ENCODE assay signal across 8 cellular contexts in the genomic region with DNA sequence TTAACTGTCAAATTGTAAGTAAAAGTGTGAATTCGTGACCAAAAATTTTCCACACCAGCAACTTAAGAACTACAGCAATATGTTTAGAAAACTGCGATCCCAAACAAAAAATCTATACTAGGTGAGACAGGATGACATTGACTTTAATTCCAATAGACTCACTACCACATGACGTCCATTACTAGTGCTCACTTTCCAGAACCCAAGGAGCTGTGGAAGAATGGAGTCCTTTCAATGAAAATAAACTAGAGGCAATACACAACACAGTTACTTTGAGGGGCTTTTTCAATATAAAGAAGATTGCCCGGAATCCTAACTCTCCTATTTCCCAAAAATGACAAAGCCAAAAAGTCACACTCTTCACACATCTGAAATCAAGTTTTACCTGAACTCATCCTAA. TPM values are rescaled to one million over a fixed set of nuclear protein-coding genes. Genes with fewer than 3 reads are reported as not detected.
DNase-seq lines count a peak whose midpoint lies in the region; ATAC-seq and TF ChIP-seq lines count a peak whose summit lies in the region.

No MANE protein-coding gene starts in this region.

- intact Hi-C loops in colonic mucosa (cut with DNase I): loop anchor here (5.0 to 10.0 kb wide), 2 partner anchors 73 to 186 kb away; no protein-coding TSS in a partner anchor

- H3K27me3 ChIP-seq in HUES48 (ENCODE audit: control insufficient read depth, insufficient read depth, low read length) (peaks cover 54% of the 10 kb centered on the region), colonic mucosa (no peaks in the 10 kb centered on the region), Karpas-422 (ENCODE audit: low read length) (no peaks in the 10 kb centered on the region)

- H3K4me1 ChIP-seq in HUES48 (ENCODE audit: control insufficient read depth, insufficient read depth, low read length): no peaks in the 10 kb centered on the region
- H3K4me1 ChIP-seq in colonic mucosa: no peaks in the 10 kb centered on the region
- peaks cover 7% of the 10 kb centered on the region for H3K4me1 ChIP-seq in Karpas-422 (ENCODE audit: low read length)

- no peak for TF ChIP-seq CTCF in 22Rv1 (IDR thresholded peaks at IDR 0.05)
- TF ChIP-seq CTCF in colonic mucosa (IDR thresholded peaks at IDR 0.05): no peak

- POLR2A ChIA-PET in naive thymus-derived CD8-positive, alpha-beta T cell (lab: Charles Lee): interaction anchor here (1.3 kb wide), 1 partner anchor 1530 kb away, joined by 4 read pairs; no protein-coding TSS in a partner anchor

- no peaks in the 10 kb centered on the region for H3K79me2 ChIP-seq in Karpas-422 (ENCODE audit: low read length)

- H3K27me3 Mint-ChIP-seq in naive thymus-derived CD8-positive, alpha-beta T cell: peaks cover 29 to 57% (median 46%) of the 10 kb centered on the region in 5 donors

- ATAC-seq in naive thymus-derived CD8-positive, alpha-beta T cell: no peak
- no peak for ATAC-seq in HG02885 (IDR thresholded peaks at IDR 0.05; ENCODE audit: poor library complexity, unreplicated experiment)
- no peak for ATAC-seq in GM18520 (IDR thresholded peaks at IDR 0.05; ENCODE audit: unreplicated experiment)

- H3K9me3 Mint-ChIP-seq in naive thymus-derived CD8-positive, alpha-beta T cell: no peaks in the 10 kb centered on the region

- peak overlapping the region in 1 of 10 donors; percentile 65 for H3K27ac Mint-ChIP-seq in naive thymus-derived CD8-positive, alpha-beta T cell

- H3K36me3 Mint-ChIP-seq in naive thymus-derived CD8-positive, alpha-beta T cell: no peaks in the 10 kb centered on the region

- H3K36me3 ChIP-seq in HUES48 (ENCODE audit: control insufficient read depth, insufficient read depth, low read length) (no peaks in the 10 kb centered on the region), colonic mucosa (no peaks in the 10 kb centered on the region), Karpas-422 (ENCODE audit: insufficient read depth, low read length) (no peaks in the 10 kb centered on the region)

- no peaks in the 10 kb centered on the region for H3K9me2 ChIP-seq in Karpas-422 (replicated peaks; ENCODE audit: insufficient read depth, low read length)

- H3K4me3 ChIP-seq in HUES48 (ENCODE audit: low read depth, low read length) (peak overlapping the region; percentile 70), colonic mucosa (peak overlapping the region; percentile 60), Karpas-422 (ENCODE audit: low read length) (no peak overlapping the region)

- DNase-seq in colonic mucosa (no peak), Karpas-422 (no peak), AG20443 (ENCODE audit: low spot score) (no peak)
- DNase-seq in naive thymus-derived CD8-positive, alpha-beta T cell: peak in 1 of 10 donors; percentile 1

- H3K4me2 ChIP-seq in Karpas-422 (ENCODE audit: low read depth, low read length, poor library complexity, severe bottlenecking): no peak overlapping the region

- H4K20me1 ChIP-seq in Karpas-422 (ENCODE audit: insufficient read depth, low read depth, low read length): no peaks in the 10 kb centered on the region

- H3K9ac ChIP-seq in HUES48 (ENCODE audit: low read depth, low read length) (no peak overlapping the region), colonic mucosa (ENCODE audit: low read depth in 2 of 2, low read length in 2 of 2) (peak overlapping the region; percentile 78 to 79), Karpas-422 (ENCODE audit: low read length) (no peak overlapping the region)

- H3K4me1 Mint-ChIP-seq in naive thymus-derived CD8-positive, alpha-beta T cell: peaks cover 10 to 18% (median 13%) of the 10 kb centered on the region in 4 donors

- peak overlapping the region; percentile 91 to 99 (median 96) for H3K4me3 Mint-ChIP-seq in naive thymus-derived CD8-positive, alpha-beta T cell

- no peak overlapping the region for H2AFZ ChIP-seq in Karpas-422 (ENCODE audit: low read length)

- H3K27ac ChIP-seq in 22Rv1 (peak overlapping the region; percentile 92), HUES48 (ENCODE audit: low read depth, low read length) (no peak overlapping the region), colonic mucosa (peak overlapping the region; percentile 88), Karpas-422 (ENCODE audit: low read length) (no peak overlapping the region)

- H3K9me3 ChIP-seq in HUES48 (ENCODE audit: control insufficient read depth, insufficient read depth, low read length) (no peaks in the 10 kb centered on the region), colonic mucosa (no peaks in the 10 kb centered on the region), Karpas-422 (ENCODE audit: low read length) (no peaks in the 10 kb centered on the region)

RNA-seq across cellular contexts. Expression of gene EPS8, which starts 1.4 kb away (rescaled TPM):
- 100 to 1,000 TPM in 1 of 2 donors, 10 to 100 TPM in 1; 93.7 to 161 TPM for total RNA-seq in colonic mucosa
- total RNA-seq in naive thymus-derived CD8-positive, alpha-beta T cell: 1 to 10 TPM; 1.1 to 1.2 TPM
- polyA plus RNA-seq in naive thymus-derived CD8-positive, alpha-beta T cell: 1 to 10 TPM in 2 of 3 donors, under 1 TPM in 1; 0.81 to 1.6 (median 1.2) TPM
- total RNA-seq in Karpas-422 (2014; rRNA removed; shearing (Covaris generic); ENCODE audit: low replicate concordance): 0.04 TPM in 1 of 2 replicates, not detected in the other

Comparison
In these comparisons a context has a peak if more than half of its experiments do, and no peak if none do; other contexts are left out.
1. H3K27ac ChIP-seq: peak in 22Rv1 (single experiment) and colonic mucosa (single experiment); none in HUES48 (single experiment) and Karpas-422 (single experiment).
2. H3K9ac ChIP-seq: peak in colonic mucosa (2 of 2); none in HUES48 (single experiment) and Karpas-422 (single experiment).
3. RNA of gene EPS8, which starts 1.4 kb away (total RNA-seq): 93.7 to 161 TPM in colonic mucosa; 1.1 to 1.2 TPM in naive thymus-derived CD8-positive, alpha-beta T cell and 0.04 TPM in Karpas-422; every median in the first group is over 10 times any median in the second.